ENCODE assay signal across 10 cellular contexts in genomic region chr3:67678665-67679064, GRCh38. TPM values are rescaled to one million over a fixed set of nuclear protein-coding genes. Genes with fewer than 3 reads are reported as not detected.
A peak's percentile ranks its signal among the peaks of the same experiment; 100 is the strongest.
DNase-seq lines count a peak whose midpoint lies in the region; ATAC-seq, FAIRE-seq and TF ChIP-seq lines count a peak whose summit lies in the region.
"Had no signal": no experiment of that assay in that cellular context is flagged by ENCODE, and none has a peak within 500 bp of the region (broad histone marks: within the 10 kb centered on the region; RNA-seq: fewer than 3 reads in every experiment).

No MANE protein-coding gene starts in this region.

- H3K9ac ChIP-seq in GM12878 (ENCODE audit: control insufficient read depth, insufficient read depth, low read length): no peak overlapping the region

- ATAC-seq in GM19467 (IDR thresholded peaks at IDR 0.05; ENCODE audit: unreplicated experiment) (peak; percentile 70), HG03175 (IDR thresholded peaks at IDR 0.05; ENCODE audit: unreplicated experiment) (peak; percentile 68), GM12878 (peak; percentile 59), GM21619 (IDR thresholded peaks at IDR 0.05; ENCODE audit: unreplicated experiment) (no peak)

- H3K27me3 ChIP-seq in GM12878 (replicated peaks in 1 of 2; ENCODE audit: control insufficient read depth in 2 of 2, insufficient read depth in 2 of 2, low read length in 1 of 2): no peaks in the 10 kb centered on the region; a peak in 1 of 4 replicates

- intact Hi-C loops in GM12878 (cut with micrococcal nuclease; ENCODE audit: unreplicated experiment): no loop called here

- H3K27ac ChIP-seq in GM12878 (ENCODE audit: control insufficient read depth, insufficient read depth): no peak overlapping the region

- H3K9me3 ChIP-seq in GM12878 (replicated peaks; ENCODE audit: control insufficient read depth, insufficient read depth, low read length): no peaks in the 10 kb centered on the region; the same call in 2 of the 3 replicates

- TF ChIP-seq RAD21 in GM12878 (IDR thresholded peaks at IDR 0.05; ENCODE audit: insufficient read depth, low read depth, low read length): no peak

- H3K4me2 ChIP-seq in GM12878 (ENCODE audit: control insufficient read depth, insufficient read depth): no peak overlapping the region

- FAIRE-seq in GM12878 (lab: Jason Lieb, UNC): no peak
- FAIRE-seq: A204.1 had no signal

- POLR2A ChIA-PET in GM12878 (lab: Charles Lee): no interaction called here

- SMC1A ChIA-PET in GM12878 (lab: Charles Lee; ENCODE audit: uncharacterized antibody, unreplicated experiment): interaction anchor here (0.7 kb wide), 1 partner anchor 389 kb away, joined by 3 read pairs; no protein-coding TSS in a partner anchor

- no peaks in the 10 kb centered on the region for H3K79me2 ChIP-seq in GM12878 (ENCODE audit: control insufficient read depth, insufficient read depth, low read length)

- 0 out of 2 replicates have a peak, but pooled peaks cover 5% of the 10 kb centered on the region for H3K4me1 ChIP-seq in GM12878 (ENCODE audit: control insufficient read depth, insufficient read depth, low read length)

- no peak for TF ChIP-seq POLR2A in GM12878 (IDR thresholded peaks at IDR 0.05; ENCODE audit: low read depth, low read length)

- RAD21 ChIA-PET in GM12878 (lab: Charles Lee; ENCODE audit: unreplicated experiment): no interaction called here

- no peaks in the 10 kb centered on the region for H4K20me1 ChIP-seq in GM12878 (ENCODE audit: control insufficient read depth, insufficient read depth)

- in situ Hi-C loops in GM12878 (cut with MboI): no loop called here

- CTCF ChIA-PET in GM12878 (lab: Yijun Ruan, JAX): interaction anchor here (1.9 kb wide), 1 partner anchor 10 kb away, joined by 5 read pairs; no protein-coding TSS in a partner anchor

- TF ChIP-seq CTCF in GM12878 (IDR thresholded peaks at IDR 0.05 in 2 of 3, conservative IDR thresholded peaks at IDR 0.05 in 1 of 3; ENCODE audit: control insufficient read depth in 2 of 3, extremely low read depth in 1 of 3, insufficient read depth in 1 of 3, low read depth in 3 of 3, low read length in 3 of 3): no peak

- H3K36me3 ChIP-seq in GM12878 (ENCODE audit: control insufficient read depth in 2 of 2, insufficient read depth in 2 of 2, low read length in 1 of 2): no peaks in the 10 kb centered on the region

- no TSS peak for BruUV-seq in GM12878 (replicated peaks; lab: Mats Ljungman, UMichigan)

- no peak overlapping the region for H2AFZ ChIP-seq in GM12878 (ENCODE audit: control insufficient read depth, low read depth, low read length)

- DNase-seq in NCI-H2029 treated with DMSO at 0.1 percent for 48 hours (lab: John Stamatoyannopoulos, UW) (peak; percentile 20), NCI-H2029 (lab: John Stamatoyannopoulos, UW) (no peak), GM12878 (ENCODE audit: low read depth, low spot score) (no peak), epidermal melanocyte (ENCODE audit: insufficient read length, low spot score) (no peak), D341Med (ENCODE audit: low spot score) (no peak)
- DNase-seq: NCI-H1048 had no signal

- no peak overlapping the region for H3K4me3 ChIP-seq in GM12878

- TF ChIP-seq EP300 in GM12878 (IDR thresholded peaks at IDR 0.05; ENCODE audit: borderline replicate concordance in 1 of 2, control insufficient read depth in 1 of 2, low read depth in 2 of 2, low read length in 2 of 2): no peak

TF ChIP-seq in GM12878, 131 proteins besides CTCF, POLR2A, EP300 and RAD21 (continues in another document):
- TF ChIP-seq SKIL (IDR thresholded peaks at IDR 0.05; ENCODE audit: low read depth, poor library complexity, severe bottlenecking) (no peak), TBL1XR1 (IDR thresholded peaks at IDR 0.05; ENCODE audit: low read depth, low read length) (no peak), ATF3 (IDR thresholded peaks at IDR 0.05; ENCODE audit: borderline replicate concordance, extremely low read depth, low read depth, low read length) (no peak), IKZF1 (conservative IDR thresholded peaks at IDR 0.05) (peak; percentile 20; the same call in 1 of the 2 replicates), GATAD2B (conservative IDR thresholded peaks at IDR 0.05; ENCODE audit: low read depth) (no peak), DPF2 (IDR thresholded peaks at IDR 0.05) (0 out of 2 replicates have a peak, but pooled peaks have one; percentile 41), CHD2 (IDR thresholded peaks at IDR 0.05; ENCODE audit: borderline replicate concordance, low read depth, low read length) (peak; percentile 8; the same call in 1 of the 2 replicates), ZBTB4 (CRISPR knock-in tag; IDR thresholded peaks at IDR 0.05) (no peak), TCF12 (IDR thresholded peaks at IDR 0.05; ENCODE audit: low read depth, low read length) (no peak), MEF2B (IDR thresholded peaks at IDR 0.05; ENCODE audit: partially characterized antibody, poor library complexity, severe bottlenecking) (peak; percentile 44), RUNX3 (IDR thresholded peaks at IDR 0.05; ENCODE audit: low read length) (peak; percentile 62), ZNF622 (IDR thresholded peaks at IDR 0.05) (no peak), ZNF217 (IDR thresholded peaks at IDR 0.05) (no peak), USF2 (IDR thresholded peaks at IDR 0.05; ENCODE audit: borderline replicate concordance, low read depth, low read length) (no peak)

RNA-seq across cellular contexts. Expression of gene SUCLG2, which starts 24.3 kb away (rescaled TPM):
- 33.1 and 35.8 TPM in 2 replicates for total RNA-seq in GM12878 (2013; cell fraction: nucleolus; rRNA removed)
- total RNA-seq in GM12878 (2014; rRNA removed) (28.1 and 38.4 TPM in 2 replicates), GM12878 (2014; rRNA removed; fragmentation: Illumina TruSeq; extraction: Trizol) (48.0 and 48.5 TPM in 2 replicates), GM12878 (2021) (38.3 and 39.7 TPM in 2 replicates)
- polyA plus RNA-seq in GM12878 (2011; ENCODE audit: low read depth): 17.3 TPM
- polyA plus RNA-seq in GM12878 (2011; rRNA removed) (33.8 and 49.2 TPM in 2 replicates), GM12878 (2014; fragmentation: Illumina TruSeq; extraction: Trizol) (48.0 and 57.3 TPM in 2 replicates), GM12878 (2014; fragmentation: Nextera tagmentation; extraction: Ambion mirVana) (10 to 100 TPM; 17.8 to 31.1 TPM), GM12878 (2014; rRNA removed) (26.6 and 36.0 TPM in 2 replicates), GM12878 (2016; fragmentation: Nextera tagmentation; extraction: Ambion mirVana) (10 to 100 TPM; 49.9 to 50.9 TPM)
- polyA plus RNA-seq in GM12878 (2011; cell fraction: cytosol; rRNA removed): 13.4 and 13.5 TPM in 2 replicates
- polyA plus RNA-seq in GM12878 (2011; cell fraction: nucleus; rRNA removed): 13.3 and 14.8 TPM in 2 replicates
- 28.0 and 39.1 TPM in 2 replicates for polyA plus RNA-seq in GM12878 (2012)
- polyA minus RNA-seq in GM12878 (2011; rRNA and poly(A)+ RNA removed): 17.2 and 17.6 TPM in 2 replicates
- 7.4 and 9.9 TPM in 2 replicates for polyA minus RNA-seq in GM12878 (2011; cell fraction: cytosol; rRNA and poly(A)+ RNA removed)
- 14.7 and 22.8 TPM in 2 replicates for polyA minus RNA-seq in GM12878 (2011; cell fraction: nucleus; rRNA and poly(A)+ RNA removed)
